ENCODE assay signal across 14 cellular contexts in genomic region chr1:22077728-22078127, GRCh38. TPM values are rescaled to one million over a fixed set of nuclear protein-coding genes. Genes with fewer than 3 reads are reported as not detected.
DNase-seq lines count a peak whose midpoint lies in the region; ATAC-seq lines count a peak whose summit lies in the region.
"Had no signal": no experiment of that assay in that cellular context is flagged by ENCODE, and none has a peak within 500 bp of the region (broad histone marks: within the 10 kb centered on the region; RNA-seq: fewer than 3 reads in every experiment).

No MANE protein-coding gene starts in this region.

- POLR2A ChIA-PET in CD8-positive, alpha-beta memory T cell (lab: Charles Lee): no interaction called here

- H3K9me3 Mint-ChIP-seq in CD8-positive, alpha-beta memory T cell: no peaks in the 10 kb centered on the region
- no peaks in the 10 kb centered on the region for H3K9me3 Mint-ChIP-seq in activated T-helper 1 cell treated with anti-CD3 and anti-CD28 coated beads, Interleukin-12 subunit alpha, Interleukin-12 subunit beta, Interleukin-2, Interleukin-4 antibody, amounts not matched to agents 30 ng/mL and 10 ng/mL and 1 ng/mL, durations not matched to agents 14 hours and 24 hours and 36 hours
- H3K9me3 Mint-ChIP-seq: nephron progenitor cell had no signal

- no peaks in the 10 kb centered on the region for H3K27me3 ChIP-seq in CD8-positive, alpha-beta memory T cell (ENCODE audit: insufficient read depth, low read length, poor library complexity, severe bottlenecking)
- H3K27me3 ChIP-seq: dorsolateral prefrontal cortex, SJSA1, upper lobe of right lung had no signal

- H3K4me1 Mint-ChIP-seq in CD8-positive, alpha-beta memory T cell: peaks cover 76 to 99% (median 98%) of the 10 kb centered on the region in 3 donors
- H3K4me1 Mint-ChIP-seq in activated T-helper 1 cell treated with anti-CD3 and anti-CD28 coated beads, Interleukin-12 subunit alpha, Interleukin-12 subunit beta, Interleukin-2, Interleukin-4 antibody, amounts not matched to agents 30 ng/mL and 10 ng/mL and 1 ng/mL, durations not matched to agents 14 hours and 24 hours and 36 hours (ENCODE audit: low read depth): peaks cover 65% of the 10 kb centered on the region

- peaks cover 8 to 81% (median 30%) of the 10 kb centered on the region in 3 donors for H3K36me3 Mint-ChIP-seq in CD8-positive, alpha-beta memory T cell
- peaks cover 31% of the 10 kb centered on the region for H3K36me3 Mint-ChIP-seq in activated T-helper 1 cell treated with anti-CD3 and anti-CD28 coated beads, Interleukin-12 subunit alpha, Interleukin-12 subunit beta, Interleukin-2, Interleukin-4 antibody, amounts not matched to agents 30 ng/mL and 10 ng/mL and 1 ng/mL, durations not matched to agents 14 hours and 24 hours and 36 hours (ENCODE audit: low read depth)

- no peak for ATAC-seq in GM19467 (IDR thresholded peaks at IDR 0.05; ENCODE audit: unreplicated experiment)
- ATAC-seq in GM21723 (IDR thresholded peaks at IDR 0.05; ENCODE audit: unreplicated experiment): no peak
- ATAC-seq: upper lobe of right lung had no signal

- H3K27me3 Mint-ChIP-seq in CD8-positive, alpha-beta memory T cell: no peaks in the 10 kb centered on the region
- no peaks in the 10 kb centered on the region for H3K27me3 Mint-ChIP-seq in activated T-helper 1 cell treated with anti-CD3 and anti-CD28 coated beads, Interleukin-12 subunit alpha, Interleukin-12 subunit beta, Interleukin-2, Interleukin-4 antibody, amounts not matched to agents 30 ng/mL and 10 ng/mL and 1 ng/mL, durations not matched to agents 14 hours and 24 hours and 36 hours (ENCODE audit: insufficient read depth)

- intact Hi-C loops in activated T-helper 1 cell treated with anti-CD3 and anti-CD28 coated beads, Interleukin-12 subunit alpha, Interleukin-12 subunit beta, Interleukin-2, Interleukin-4 antibody, amounts not matched to agents 30 ng/mL and 10 ng/mL and 1 ng/mL, durations not matched to agents 14 hours and 24 hours and 36 hours (cut with micrococcal nuclease): no loop called here

- no peaks in the 10 kb centered on the region for H3K9me3 ChIP-seq in CD8-positive, alpha-beta memory T cell (ENCODE audit: low read length)
- H3K9me3 ChIP-seq: SJSA1, upper lobe of right lung had no signal

- H3K27ac ChIP-seq in CD8-positive, alpha-beta memory T cell (ENCODE audit: low read depth, low read length): no peak overlapping the region
- H3K27ac ChIP-seq: SJSA1, upper lobe of right lung had no signal

- CTCF ChIA-PET in CD8-positive, alpha-beta memory T cell (lab: Charles Lee): interaction anchor here (1.0 kb wide), 1 partner anchor 56 kb away, joined by 3 read pairs; no protein-coding TSS in a partner anchor

- peaks cover 23% of the 10 kb centered on the region for H3K36me3 ChIP-seq in CD8-positive, alpha-beta memory T cell (ENCODE audit: insufficient read depth, low read length)

- H3K27ac Mint-ChIP-seq in CD8-positive, alpha-beta memory T cell: peak overlapping the region in 7 of 8 donors; percentile 22 to 90 (median 49)
- peak overlapping the region; percentile 35 for H3K27ac Mint-ChIP-seq in activated T-helper 1 cell treated with anti-CD3 and anti-CD28 coated beads, Interleukin-12 subunit alpha, Interleukin-12 subunit beta, Interleukin-2, Interleukin-4 antibody, amounts not matched to agents 30 ng/mL and 10 ng/mL and 1 ng/mL, durations not matched to agents 14 hours and 24 hours and 36 hours
- H3K27ac Mint-ChIP-seq: nephron progenitor cell had no signal

- H3K4me1 ChIP-seq in CD8-positive, alpha-beta memory T cell (ENCODE audit: insufficient read depth, low read length): peaks cover 80% of the 10 kb centered on the region

- DNase-seq in AG08395 (ENCODE audit: low spot score) (peak; percentile 34), kidney glomerular epithelial cell (lab: John Stamatoyannopoulos, UW) (peak; percentile 2), HUDEP-2 (lab: John Stamatoyannopoulos, UW; ENCODE audit: unreplicated experiment in 76 of 76) (no peak), superior temporal gyrus (ENCODE audit: extremely low spot score) (no peak)
- DNase-seq in CD8-positive, alpha-beta memory T cell: no peak
- DNase-seq in activated T-helper 1 cell treated with anti-CD3 and anti-CD28 coated beads, Interleukin-12 subunit alpha, Interleukin-12 subunit beta, Interleukin-2, Interleukin-4 antibody, amounts not matched to agents 30 ng/mL and 10 ng/mL and 1 ng/mL, durations not matched to agents 14 hours and 24 hours and 36 hours (ENCODE audit: low spot score): no peak
- DNase-seq: dorsolateral prefrontal cortex, hypothalamus, NCI-H1930, nephron progenitor cell, upper lobe of right lung had no signal

- peak overlapping the region in 6 of 7 donors; percentile 17 to 50 (median 38) for H3K4me3 Mint-ChIP-seq in CD8-positive, alpha-beta memory T cell
- no peak overlapping the region for H3K4me3 Mint-ChIP-seq in activated T-helper 1 cell treated with anti-CD3 and anti-CD28 coated beads, Interleukin-12 subunit alpha, Interleukin-12 subunit beta, Interleukin-2, Interleukin-4 antibody, amounts not matched to agents 30 ng/mL and 10 ng/mL and 1 ng/mL, durations not matched to agents 14 hours and 24 hours and 36 hours
- H3K4me3 Mint-ChIP-seq: nephron progenitor cell had no signal

- no peak overlapping the region for H3K4me3 ChIP-seq in CD8-positive, alpha-beta memory T cell (ENCODE audit: low read length)
- H3K4me3 ChIP-seq: dorsolateral prefrontal cortex, SJSA1, upper lobe of right lung had no signal

RNA-seq across cellular contexts. Expression of gene CDC42, which starts 25.2 kb away (rescaled TPM):
- total RNA-seq in CD8-positive, alpha-beta memory T cell: 100 to 1,000 TPM; 317 to 347 TPM
- polyA plus RNA-seq in CD8-positive, alpha-beta memory T cell: 294 TPM
- total RNA-seq in activated T-helper 1 cell treated with anti-CD3 and anti-CD28 coated beads, Interleukin-12 subunit alpha, Interleukin-12 subunit beta, Interleukin-2, Interleukin-4 antibody, amounts not matched to agents 30 ng/mL and 10 ng/mL and 1 ng/mL, durations not matched to agents 14 hours and 24 hours and 36 hours: 293 and 318 TPM in 2 replicates

Comparison
In these comparisons a context has a peak if more than half of its experiments do, and no peak if none do; other contexts are left out.
1. DNase-seq: peak in AG08395 (single experiment) and kidney glomerular epithelial cell (single experiment); none in CD8-positive, alpha-beta memory T cell (0 of 5), activated T-helper 1 cell treated with anti-CD3 and anti-CD28 coated beads, Interleukin-12 subunit alpha, Interleukin-12 subunit beta, Interleukin-2, Interleukin-4 antibody, amounts not matched to agents 30 ng/mL and 10 ng/mL and 1 ng/mL, durations not matched to agents 14 hours and 24 hours and 36 hours (single experiment), HUDEP-2 (0 of 76) and superior temporal gyrus (single experiment).